1 cellular context compared by ENCODE assay signal in the genomic region with DNA sequence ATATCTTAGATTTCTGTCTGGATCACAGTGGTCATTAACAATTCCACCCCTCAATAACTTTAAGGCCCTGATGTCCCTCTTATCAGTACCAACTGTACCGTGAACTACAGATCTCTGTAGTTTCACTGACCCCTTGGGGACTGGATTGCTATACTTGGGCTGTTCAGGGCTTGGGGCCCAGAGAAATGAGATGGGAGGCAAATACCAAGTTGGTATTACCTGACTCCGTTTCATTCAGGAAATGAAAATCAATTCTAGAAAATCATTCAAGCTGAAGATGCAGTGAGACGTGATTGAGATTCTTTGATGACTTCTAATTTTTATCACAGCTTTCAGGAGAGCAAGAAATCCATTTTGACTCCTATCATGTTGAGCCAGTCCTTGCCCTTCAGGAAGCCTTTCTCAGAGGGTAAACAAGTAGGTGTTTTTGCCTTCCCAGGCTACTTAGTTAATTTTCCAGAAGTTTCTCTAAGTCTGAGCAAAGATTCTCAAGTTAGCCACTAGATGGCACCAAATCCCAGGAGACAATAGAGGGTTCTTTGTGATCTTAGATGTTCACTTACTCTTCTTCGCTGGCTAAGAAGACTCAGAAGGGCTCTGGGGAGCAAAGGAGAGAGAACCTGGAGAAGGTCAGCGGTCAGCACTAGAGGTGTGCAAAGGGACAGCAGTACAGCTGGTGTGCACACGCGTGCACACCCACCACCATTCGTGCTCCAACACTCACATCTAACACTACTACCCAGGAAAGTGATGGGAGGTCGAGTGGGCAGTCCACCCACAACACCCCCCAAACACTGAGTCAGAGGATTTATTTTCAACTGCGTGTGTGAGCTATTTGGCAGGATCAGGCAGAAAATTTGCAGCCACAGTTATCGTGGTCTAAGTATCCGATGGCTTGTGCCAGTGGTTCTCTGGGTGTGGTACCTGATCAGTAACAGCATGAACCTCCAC.
TF ChIP-seq lines count a peak whose summit lies in the region.

No MANE protein-coding gene starts in this region.

TF ChIP-seq in HepG2, 621 proteins besides CTCF, POLR2A, EP300 and RAD21:
- TF ChIP-seq STAG1 (CRISPR knock-in tag; IDR thresholded peaks at IDR 0.05), result peak; percentile 38; the same call in 1 of the 2 replicates
- no peak for TF ChIP-seq ZFP1 (CRISPR knock-in tag; IDR thresholded peaks at IDR 0.05)
- TF ChIP-seq FOXM1 (CRISPR knock-in tag; IDR thresholded peaks at IDR 0.05), result no peak
- TF ChIP-seq SMC3 (IDR thresholded peaks at IDR 0.05; ENCODE audit: low read length), result 0 out of 2 replicates have a peak, but pooled peaks have one; percentile 17
- no peak for TF ChIP-seq MTF1 (CRISPR knock-in tag; IDR thresholded peaks at IDR 0.05)
- no peak for TF ChIP-seq RFX1 (IDR thresholded peaks at IDR 0.05)
